ENCODE assay signal across 1 cellular context in the genomic region with DNA sequence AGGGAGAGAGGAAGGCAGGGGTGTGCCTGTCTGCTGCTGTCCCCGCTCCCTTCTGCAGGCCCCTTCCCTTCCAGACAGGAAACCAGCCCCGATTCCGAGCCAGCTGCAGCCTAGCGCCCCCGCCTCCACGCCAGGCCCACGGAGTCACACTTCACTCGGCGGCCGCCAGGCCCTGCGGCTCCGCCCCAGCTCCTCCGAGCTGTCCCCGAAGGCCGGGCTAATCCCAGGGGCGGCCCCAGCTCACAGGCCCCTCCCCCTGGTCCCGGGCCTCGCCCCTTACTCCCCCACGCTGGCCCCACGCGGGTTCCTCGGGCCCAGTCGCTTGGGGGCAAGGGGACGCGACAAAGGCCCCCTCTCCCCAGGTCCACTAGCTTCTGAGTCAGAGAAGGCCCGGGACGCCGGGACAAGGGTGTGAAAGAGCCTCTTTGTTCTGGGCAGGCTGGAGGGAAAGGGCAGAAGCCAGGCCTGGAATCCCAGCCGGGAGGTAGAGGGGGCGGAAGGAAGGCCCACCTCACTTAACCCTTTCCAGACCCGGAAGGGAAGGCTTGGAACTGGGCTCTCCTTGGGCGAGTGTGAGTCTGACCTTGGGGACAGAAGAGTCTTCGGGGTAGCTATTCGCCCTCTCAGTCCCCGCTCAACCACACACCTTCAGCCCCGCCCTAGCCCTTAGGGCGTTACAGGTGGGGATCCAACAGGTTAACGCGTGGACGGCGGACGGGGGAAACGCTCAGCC.
TF ChIP-seq lines count a peak whose summit lies in the region.

No MANE protein-coding gene starts in this region.

TF ChIP-seq in HepG2, 621 proteins besides CTCF, POLR2A, EP300 and RAD21 (continued from another document and continues in another):
- TF ChIP-seq SETDB1 (CRISPR knock-in tag; IDR thresholded peaks at IDR 0.05; ENCODE audit: borderline replicate concordance), result no peak
- TF ChIP-seq ZNF607 (CRISPR knock-in tag; IDR thresholded peaks at IDR 0.05; ENCODE audit: borderline replicate concordance), result peak; percentile 74
- TF ChIP-seq, protein P1, sequence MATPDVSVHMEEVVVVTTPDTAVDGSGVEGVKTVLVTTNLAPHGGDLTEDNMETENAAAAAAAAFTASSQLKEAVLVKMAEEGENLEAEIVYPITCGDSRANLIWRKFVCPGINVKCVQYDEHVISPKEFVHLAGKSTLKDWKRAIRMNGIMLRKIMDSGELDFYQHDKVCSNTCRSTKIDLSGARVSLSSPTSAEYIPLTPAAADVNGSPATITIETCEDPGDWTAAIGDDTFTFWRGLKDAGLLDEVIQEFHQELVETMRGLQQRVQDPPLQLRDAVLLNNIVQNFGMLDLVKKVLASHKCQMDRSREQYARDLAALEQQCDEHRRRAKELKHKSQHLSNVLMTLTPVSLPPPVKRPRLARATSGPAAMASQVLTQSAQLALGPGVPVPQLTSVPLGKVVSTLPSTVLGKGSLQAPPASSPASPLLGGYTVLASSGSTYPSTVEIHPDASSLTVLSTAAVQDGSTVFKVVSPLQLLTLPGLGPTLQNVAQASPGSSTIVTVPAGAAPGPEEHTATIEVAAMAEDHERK (CRISPR knock-in tag; IDR thresholded peaks at IDR 0.05; ENCODE audit: low read depth), result no peak
- no peak for TF ChIP-seq TOE1 (CRISPR knock-in tag; IDR thresholded peaks at IDR 0.05)
- peak; percentile 66 for TF ChIP-seq RBM22 (optimal IDR thresholded peaks at IDR 0.05; ENCODE audit: low read length)
- TF ChIP-seq SYNCRIP (IDR thresholded peaks at IDR 0.05; ENCODE audit: insufficient read depth, low read depth, low read length), result no peak
- TF ChIP-seq ZNF672 (CRISPR knock-in tag; IDR thresholded peaks at IDR 0.05), result no peak
- no peak for TF ChIP-seq ATM (IDR thresholded peaks at IDR 0.05; ENCODE audit: borderline replicate concordance)
- TF ChIP-seq ZNF292 (CRISPR knock-in tag; IDR thresholded peaks at IDR 0.05; ENCODE audit: borderline replicate concordance, low read depth), result peak; percentile 56; the same call in 1 of the 2 replicates
- TF ChIP-seq ZNF33B (CRISPR knock-in tag; IDR thresholded peaks at IDR 0.05), result peak; percentile 92; the same call in 1 of the 2 replicates
- TF ChIP-seq, protein P2, sequence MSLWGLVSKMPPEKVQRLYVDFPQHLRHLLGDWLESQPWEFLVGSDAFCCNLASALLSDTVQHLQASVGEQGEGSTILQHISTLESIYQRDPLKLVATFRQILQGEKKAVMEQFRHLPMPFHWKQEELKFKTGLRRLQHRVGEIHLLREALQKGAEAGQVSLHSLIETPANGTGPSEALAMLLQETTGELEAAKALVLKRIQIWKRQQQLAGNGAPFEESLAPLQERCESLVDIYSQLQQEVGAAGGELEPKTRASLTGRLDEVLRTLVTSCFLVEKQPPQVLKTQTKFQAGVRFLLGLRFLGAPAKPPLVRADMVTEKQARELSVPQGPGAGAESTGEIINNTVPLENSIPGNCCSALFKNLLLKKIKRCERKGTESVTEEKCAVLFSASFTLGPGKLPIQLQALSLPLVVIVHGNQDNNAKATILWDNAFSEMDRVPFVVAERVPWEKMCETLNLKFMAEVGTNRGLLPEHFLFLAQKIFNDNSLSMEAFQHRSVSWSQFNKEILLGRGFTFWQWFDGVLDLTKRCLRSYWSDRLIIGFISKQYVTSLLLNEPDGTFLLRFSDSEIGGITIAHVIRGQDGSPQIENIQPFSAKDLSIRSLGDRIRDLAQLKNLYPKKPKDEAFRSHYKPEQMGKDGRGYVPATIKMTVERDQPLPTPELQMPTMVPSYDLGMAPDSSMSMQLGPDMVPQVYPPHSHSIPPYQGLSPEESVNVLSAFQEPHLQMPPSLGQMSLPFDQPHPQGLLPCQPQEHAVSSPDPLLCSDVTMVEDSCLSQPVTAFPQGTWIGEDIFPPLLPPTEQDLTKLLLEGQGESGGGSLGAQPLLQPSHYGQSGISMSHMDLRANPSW (CRISPR knock-in tag; IDR thresholded peaks at IDR 0.05; ENCODE audit: borderline replicate concordance), result no peak
- peak; percentile 87; the same call in 1 of the 2 replicates for TF ChIP-seq MED13 (CRISPR knock-in tag; IDR thresholded peaks at IDR 0.05)
- no peak for TF ChIP-seq ZNF180 (CRISPR knock-in tag; IDR thresholded peaks at IDR 0.05; ENCODE audit: borderline replicate concordance, low read depth)
- TF ChIP-seq ZNF709 (CRISPR knock-in tag; IDR thresholded peaks at IDR 0.05), result peak; percentile 84
- TF ChIP-seq, protein P3, sequence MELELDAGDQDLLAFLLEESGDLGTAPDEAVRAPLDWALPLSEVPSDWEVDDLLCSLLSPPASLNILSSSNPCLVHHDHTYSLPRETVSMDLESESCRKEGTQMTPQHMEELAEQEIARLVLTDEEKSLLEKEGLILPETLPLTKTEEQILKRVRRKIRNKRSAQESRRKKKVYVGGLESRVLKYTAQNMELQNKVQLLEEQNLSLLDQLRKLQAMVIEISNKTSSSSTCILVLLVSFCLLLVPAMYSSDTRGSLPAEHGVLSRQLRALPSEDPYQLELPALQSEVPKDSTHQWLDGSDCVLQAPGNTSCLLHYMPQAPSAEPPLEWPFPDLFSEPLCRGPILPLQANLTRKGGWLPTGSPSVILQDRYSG (CRISPR knock-in tag; IDR thresholded peaks at IDR 0.05), result peak; percentile 57; the same call in 1 of the 2 replicates
- TF ChIP-seq IRF2 (CRISPR knock-in tag; IDR thresholded peaks at IDR 0.05), result peak; percentile 58; the same call in 1 of the 2 replicates
- TF ChIP-seq NR2F2 (IDR thresholded peaks at IDR 0.05; ENCODE audit: borderline replicate concordance, low read depth), result no peak; the same call in 1 of the 2 replicates
- TF ChIP-seq BRCA1 (CRISPR knock-in tag; IDR thresholded peaks at IDR 0.05), result no peak
- peak; percentile 52; the same call in 1 of the 2 replicates for TF ChIP-seq ZNF225 (CRISPR knock-in tag; IDR thresholded peaks at IDR 0.05)
- TF ChIP-seq ZNF546 (CRISPR knock-in tag; conservative IDR thresholded peaks at IDR 0.05), result peak; percentile 98
- TF ChIP-seq, protein P4, sequence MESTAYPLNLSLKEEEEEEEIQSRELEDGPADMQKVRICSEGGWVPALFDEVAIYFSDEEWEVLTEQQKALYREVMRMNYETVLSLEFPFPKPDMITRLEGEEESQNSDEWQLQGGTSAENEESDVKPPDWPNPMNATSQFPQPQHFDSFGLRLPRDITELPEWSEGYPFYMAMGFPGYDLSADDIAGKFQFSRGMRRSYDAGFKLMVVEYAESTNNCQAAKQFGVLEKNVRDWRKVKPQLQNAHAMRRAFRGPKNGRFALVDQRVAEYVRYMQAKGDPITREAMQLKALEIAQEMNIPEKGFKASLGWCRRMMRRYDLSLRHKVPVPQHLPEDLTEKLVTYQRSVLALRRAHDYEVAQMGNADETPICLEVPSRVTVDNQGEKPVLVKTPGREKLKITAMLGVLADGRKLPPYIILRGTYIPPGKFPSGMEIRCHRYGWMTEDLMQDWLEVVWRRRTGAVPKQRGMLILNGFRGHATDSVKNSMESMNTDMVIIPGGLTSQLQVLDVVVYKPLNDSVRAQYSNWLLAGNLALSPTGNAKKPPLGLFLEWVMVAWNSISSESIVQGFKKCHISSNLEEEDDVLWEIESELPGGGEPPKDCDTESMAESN (CRISPR knock-in tag; conservative IDR thresholded peaks at IDR 0.05), result peak; percentile 60; the same call in 1 of the 2 replicates
- peak; percentile 89 for TF ChIP-seq SP5 (CRISPR knock-in tag; IDR thresholded peaks at IDR 0.05; ENCODE audit: borderline replicate concordance, low read depth)
- TF ChIP-seq PAWR (CRISPR knock-in tag; IDR thresholded peaks at IDR 0.05; ENCODE audit: borderline replicate concordance), result 0 out of 2 replicates have a peak, but pooled peaks have one; percentile 68
- TF ChIP-seq IKZF4 (CRISPR knock-in tag; IDR thresholded peaks at IDR 0.05; ENCODE audit: borderline replicate concordance, low read depth, not compliant biosample characterization), result no peak
- TF ChIP-seq TRIM24 (CRISPR knock-in tag; IDR thresholded peaks at IDR 0.05), result no peak
- peak; percentile 86 for TF ChIP-seq HOXA3 (CRISPR knock-in tag; IDR thresholded peaks at IDR 0.05)
- TF ChIP-seq ZNF776 (CRISPR knock-in tag; IDR thresholded peaks at IDR 0.05), result 0 out of 2 replicates have a peak, but pooled peaks have one; percentile 75
- TF ChIP-seq, protein P5, sequence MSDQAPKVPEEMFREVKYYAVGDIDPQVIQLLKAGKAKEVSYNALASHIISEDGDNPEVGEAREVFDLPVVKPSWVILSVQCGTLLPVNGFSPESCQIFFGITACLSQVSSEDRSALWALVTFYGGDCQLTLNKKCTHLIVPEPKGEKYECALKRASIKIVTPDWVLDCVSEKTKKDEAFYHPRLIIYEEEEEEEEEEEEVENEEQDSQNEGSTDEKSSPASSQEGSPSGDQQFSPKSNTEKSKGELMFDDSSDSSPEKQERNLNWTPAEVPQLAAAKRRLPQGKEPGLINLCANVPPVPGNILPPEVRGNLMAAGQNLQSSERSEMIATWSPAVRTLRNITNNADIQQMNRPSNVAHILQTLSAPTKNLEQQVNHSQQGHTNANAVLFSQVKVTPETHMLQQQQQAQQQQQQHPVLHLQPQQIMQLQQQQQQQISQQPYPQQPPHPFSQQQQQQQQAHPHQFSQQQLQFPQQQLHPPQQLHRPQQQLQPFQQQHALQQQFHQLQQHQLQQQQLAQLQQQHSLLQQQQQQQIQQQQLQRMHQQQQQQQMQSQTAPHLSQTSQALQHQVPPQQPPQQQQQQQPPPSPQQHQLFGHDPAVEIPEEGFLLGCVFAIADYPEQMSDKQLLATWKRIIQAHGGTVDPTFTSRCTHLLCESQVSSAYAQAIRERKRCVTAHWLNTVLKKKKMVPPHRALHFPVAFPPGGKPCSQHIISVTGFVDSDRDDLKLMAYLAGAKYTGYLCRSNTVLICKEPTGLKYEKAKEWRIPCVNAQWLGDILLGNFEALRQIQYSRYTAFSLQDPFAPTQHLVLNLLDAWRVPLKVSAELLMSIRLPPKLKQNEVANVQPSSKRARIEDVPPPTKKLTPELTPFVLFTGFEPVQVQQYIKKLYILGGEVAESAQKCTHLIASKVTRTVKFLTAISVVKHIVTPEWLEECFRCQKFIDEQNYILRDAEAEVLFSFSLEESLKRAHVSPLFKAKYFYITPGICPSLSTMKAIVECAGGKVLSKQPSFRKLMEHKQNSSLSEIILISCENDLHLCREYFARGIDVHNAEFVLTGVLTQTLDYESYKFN (CRISPR knock-in tag; conservative IDR thresholded peaks at IDR 0.05), result peak; percentile 89
- no peak for TF ChIP-seq SP2 (CRISPR knock-in tag; IDR thresholded peaks at IDR 0.05)
- TF ChIP-seq DR1 (CRISPR knock-in tag; IDR thresholded peaks at IDR 0.05), result peak; percentile 96
- TF ChIP-seq GATA4 (IDR thresholded peaks at IDR 0.05; ENCODE audit: borderline replicate concordance, low read depth), result 0 out of 2 replicates have a peak, but pooled peaks have one; percentile 17
- TF ChIP-seq, protein P6, sequence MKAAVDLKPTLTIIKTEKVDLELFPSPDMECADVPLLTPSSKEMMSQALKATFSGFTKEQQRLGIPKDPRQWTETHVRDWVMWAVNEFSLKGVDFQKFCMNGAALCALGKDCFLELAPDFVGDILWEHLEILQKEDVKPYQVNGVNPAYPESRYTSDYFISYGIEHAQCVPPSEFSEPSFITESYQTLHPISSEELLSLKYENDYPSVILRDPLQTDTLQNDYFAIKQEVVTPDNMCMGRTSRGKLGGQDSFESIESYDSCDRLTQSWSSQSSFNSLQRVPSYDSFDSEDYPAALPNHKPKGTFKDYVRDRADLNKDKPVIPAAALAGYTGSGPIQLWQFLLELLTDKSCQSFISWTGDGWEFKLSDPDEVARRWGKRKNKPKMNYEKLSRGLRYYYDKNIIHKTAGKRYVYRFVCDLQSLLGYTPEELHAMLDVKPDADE (CRISPR knock-in tag; IDR thresholded peaks at IDR 0.05), result no peak
- TF ChIP-seq ZNF775 (CRISPR knock-in tag; IDR thresholded peaks at IDR 0.05; ENCODE audit: borderline replicate concordance), result peak; percentile 61; the same call in 1 of the 2 replicates
- TF ChIP-seq DNMT1 (CRISPR knock-in tag; IDR thresholded peaks at IDR 0.05), result peak; percentile 88
- TF ChIP-seq HMG20A (CRISPR knock-in tag; IDR thresholded peaks at IDR 0.05; ENCODE audit: borderline replicate concordance), result peak; percentile 67; the same call in 1 of the 2 replicates
- TF ChIP-seq MTF2 (CRISPR knock-in tag; IDR thresholded peaks at IDR 0.05; ENCODE audit: borderline replicate concordance), result peak; percentile 82
- no peak for TF ChIP-seq ZNF780A (CRISPR knock-in tag; IDR thresholded peaks at IDR 0.05)
- TF ChIP-seq, protein P7, sequence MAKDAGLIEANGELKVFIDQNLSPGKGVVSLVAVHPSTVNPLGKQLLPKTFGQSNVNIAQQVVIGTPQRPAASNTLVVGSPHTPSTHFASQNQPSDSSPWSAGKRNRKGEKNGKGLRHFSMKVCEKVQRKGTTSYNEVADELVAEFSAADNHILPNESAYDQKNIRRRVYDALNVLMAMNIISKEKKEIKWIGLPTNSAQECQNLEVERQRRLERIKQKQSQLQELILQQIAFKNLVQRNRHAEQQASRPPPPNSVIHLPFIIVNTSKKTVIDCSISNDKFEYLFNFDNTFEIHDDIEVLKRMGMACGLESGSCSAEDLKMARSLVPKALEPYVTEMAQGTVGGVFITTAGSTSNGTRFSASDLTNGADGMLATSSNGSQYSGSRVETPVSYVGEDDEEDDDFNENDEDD (CRISPR knock-in tag; IDR thresholded peaks at IDR 0.05; ENCODE audit: borderline replicate concordance), result peak; percentile 72
- peak; percentile 93 for TF ChIP-seq ZSCAN21 (CRISPR knock-in tag; IDR thresholded peaks at IDR 0.05; ENCODE audit: borderline replicate concordance)
- TF ChIP-seq MEIS2 (CRISPR knock-in tag; IDR thresholded peaks at IDR 0.05), result 0 out of 2 replicates have a peak, but pooled peaks have one; percentile 57
- peak; percentile 31; the same call in 1 of the 2 replicates for TF ChIP-seq MYNN (CRISPR knock-in tag; IDR thresholded peaks at IDR 0.05; ENCODE audit: low read depth)
- TF ChIP-seq KDM4B (CRISPR knock-in tag; IDR thresholded peaks at IDR 0.05), result no peak; the same call in 1 of the 2 replicates
